Comparison of ENCODE assay signal across 2 cellular contexts in genomic region chr1:195794225-195794624, GRCh38.
TF ChIP-seq lines count a peak whose summit lies in the region.

No MANE protein-coding gene starts in this region.

TF ChIP-seq in GM23338, 12 proteins besides CTCF, POLR2A, EP300 and RAD21 (continued from another document):
- TF ChIP-seq REST (IDR thresholded peaks at IDR 0.05; ENCODE audit: unreplicated experiment): no peak
- TF ChIP-seq ZNF331 (CRISPR knock-in tag; IDR thresholded peaks at IDR 0.05; ENCODE audit: low read depth): no peak
- TF ChIP-seq EZH2 (IDR thresholded peaks at IDR 0.05; ENCODE audit: low read depth, unreplicated experiment): no peak
- TF ChIP-seq, protein P1, sequence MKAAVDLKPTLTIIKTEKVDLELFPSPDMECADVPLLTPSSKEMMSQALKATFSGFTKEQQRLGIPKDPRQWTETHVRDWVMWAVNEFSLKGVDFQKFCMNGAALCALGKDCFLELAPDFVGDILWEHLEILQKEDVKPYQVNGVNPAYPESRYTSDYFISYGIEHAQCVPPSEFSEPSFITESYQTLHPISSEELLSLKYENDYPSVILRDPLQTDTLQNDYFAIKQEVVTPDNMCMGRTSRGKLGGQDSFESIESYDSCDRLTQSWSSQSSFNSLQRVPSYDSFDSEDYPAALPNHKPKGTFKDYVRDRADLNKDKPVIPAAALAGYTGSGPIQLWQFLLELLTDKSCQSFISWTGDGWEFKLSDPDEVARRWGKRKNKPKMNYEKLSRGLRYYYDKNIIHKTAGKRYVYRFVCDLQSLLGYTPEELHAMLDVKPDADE (IDR thresholded peaks at IDR 0.05): no peak

TF ChIP-seq in H1, 55 proteins besides CTCF, POLR2A, EP300 and RAD21 (continued from another document):
- TF ChIP-seq, protein P2, sequence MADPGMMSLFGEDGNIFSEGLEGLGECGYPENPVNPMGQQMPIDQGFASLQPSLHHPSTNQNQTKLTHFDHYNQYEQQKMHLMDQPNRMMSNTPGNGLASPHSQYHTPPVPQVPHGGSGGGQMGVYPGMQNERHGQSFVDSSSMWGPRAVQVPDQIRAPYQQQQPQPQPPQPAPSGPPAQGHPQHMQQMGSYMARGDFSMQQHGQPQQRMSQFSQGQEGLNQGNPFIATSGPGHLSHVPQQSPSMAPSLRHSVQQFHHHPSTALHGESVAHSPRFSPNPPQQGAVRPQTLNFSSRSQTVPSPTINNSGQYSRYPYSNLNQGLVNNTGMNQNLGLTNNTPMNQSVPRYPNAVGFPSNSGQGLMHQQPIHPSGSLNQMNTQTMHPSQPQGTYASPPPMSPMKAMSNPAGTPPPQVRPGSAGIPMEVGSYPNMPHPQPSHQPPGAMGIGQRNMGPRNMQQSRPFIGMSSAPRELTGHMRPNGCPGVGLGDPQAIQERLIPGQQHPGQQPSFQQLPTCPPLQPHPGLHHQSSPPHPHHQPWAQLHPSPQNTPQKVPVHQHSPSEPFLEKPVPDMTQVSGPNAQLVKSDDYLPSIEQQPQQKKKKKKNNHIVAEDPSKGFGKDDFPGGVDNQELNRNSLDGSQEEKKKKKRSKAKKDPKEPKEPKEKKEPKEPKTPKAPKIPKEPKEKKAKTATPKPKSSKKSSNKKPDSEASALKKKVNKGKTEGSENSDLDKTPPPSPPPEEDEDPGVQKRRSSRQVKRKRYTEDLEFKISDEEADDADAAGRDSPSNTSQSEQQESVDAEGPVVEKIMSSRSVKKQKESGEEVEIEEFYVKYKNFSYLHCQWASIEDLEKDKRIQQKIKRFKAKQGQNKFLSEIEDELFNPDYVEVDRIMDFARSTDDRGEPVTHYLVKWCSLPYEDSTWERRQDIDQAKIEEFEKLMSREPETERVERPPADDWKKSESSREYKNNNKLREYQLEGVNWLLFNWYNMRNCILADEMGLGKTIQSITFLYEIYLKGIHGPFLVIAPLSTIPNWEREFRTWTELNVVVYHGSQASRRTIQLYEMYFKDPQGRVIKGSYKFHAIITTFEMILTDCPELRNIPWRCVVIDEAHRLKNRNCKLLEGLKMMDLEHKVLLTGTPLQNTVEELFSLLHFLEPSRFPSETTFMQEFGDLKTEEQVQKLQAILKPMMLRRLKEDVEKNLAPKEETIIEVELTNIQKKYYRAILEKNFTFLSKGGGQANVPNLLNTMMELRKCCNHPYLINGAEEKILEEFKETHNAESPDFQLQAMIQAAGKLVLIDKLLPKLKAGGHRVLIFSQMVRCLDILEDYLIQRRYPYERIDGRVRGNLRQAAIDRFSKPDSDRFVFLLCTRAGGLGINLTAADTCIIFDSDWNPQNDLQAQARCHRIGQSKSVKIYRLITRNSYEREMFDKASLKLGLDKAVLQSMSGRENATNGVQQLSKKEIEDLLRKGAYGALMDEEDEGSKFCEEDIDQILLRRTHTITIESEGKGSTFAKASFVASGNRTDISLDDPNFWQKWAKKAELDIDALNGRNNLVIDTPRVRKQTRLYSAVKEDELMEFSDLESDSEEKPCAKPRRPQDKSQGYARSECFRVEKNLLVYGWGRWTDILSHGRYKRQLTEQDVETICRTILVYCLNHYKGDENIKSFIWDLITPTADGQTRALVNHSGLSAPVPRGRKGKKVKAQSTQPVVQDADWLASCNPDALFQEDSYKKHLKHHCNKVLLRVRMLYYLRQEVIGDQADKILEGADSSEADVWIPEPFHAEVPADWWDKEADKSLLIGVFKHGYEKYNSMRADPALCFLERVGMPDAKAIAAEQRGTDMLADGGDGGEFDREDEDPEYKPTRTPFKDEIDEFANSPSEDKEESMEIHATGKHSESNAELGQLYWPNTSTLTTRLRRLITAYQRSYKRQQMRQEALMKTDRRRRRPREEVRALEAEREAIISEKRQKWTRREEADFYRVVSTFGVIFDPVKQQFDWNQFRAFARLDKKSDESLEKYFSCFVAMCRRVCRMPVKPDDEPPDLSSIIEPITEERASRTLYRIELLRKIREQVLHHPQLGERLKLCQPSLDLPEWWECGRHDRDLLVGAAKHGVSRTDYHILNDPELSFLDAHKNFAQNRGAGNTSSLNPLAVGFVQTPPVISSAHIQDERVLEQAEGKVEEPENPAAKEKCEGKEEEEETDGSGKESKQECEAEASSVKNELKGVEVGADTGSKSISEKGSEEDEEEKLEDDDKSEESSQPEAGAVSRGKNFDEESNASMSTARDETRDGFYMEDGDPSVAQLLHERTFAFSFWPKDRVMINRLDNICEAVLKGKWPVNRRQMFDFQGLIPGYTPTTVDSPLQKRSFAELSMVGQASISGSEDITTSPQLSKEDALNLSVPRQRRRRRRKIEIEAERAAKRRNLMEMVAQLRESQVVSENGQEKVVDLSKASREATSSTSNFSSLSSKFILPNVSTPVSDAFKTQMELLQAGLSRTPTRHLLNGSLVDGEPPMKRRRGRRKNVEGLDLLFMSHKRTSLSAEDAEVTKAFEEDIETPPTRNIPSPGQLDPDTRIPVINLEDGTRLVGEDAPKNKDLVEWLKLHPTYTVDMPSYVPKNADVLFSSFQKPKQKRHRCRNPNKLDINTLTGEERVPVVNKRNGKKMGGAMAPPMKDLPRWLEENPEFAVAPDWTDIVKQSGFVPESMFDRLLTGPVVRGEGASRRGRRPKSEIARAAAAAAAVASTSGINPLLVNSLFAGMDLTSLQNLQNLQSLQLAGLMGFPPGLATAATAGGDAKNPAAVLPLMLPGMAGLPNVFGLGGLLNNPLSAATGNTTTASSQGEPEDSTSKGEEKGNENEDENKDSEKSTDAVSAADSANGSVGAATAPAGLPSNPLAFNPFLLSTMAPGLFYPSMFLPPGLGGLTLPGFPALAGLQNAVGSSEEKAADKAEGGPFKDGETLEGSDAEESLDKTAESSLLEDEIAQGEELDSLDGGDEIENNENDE (IDR thresholded peaks at IDR 0.05; ENCODE audit: insufficient replicate concordance, low read length): no peak
- TF ChIP-seq GTF2F1 (IDR thresholded peaks at IDR 0.05; ENCODE audit: borderline replicate concordance, low read depth, low read length) (no peak), SIRT6 (IDR thresholded peaks at IDR 0.05; ENCODE audit: low read length) (no peak), SAP30 (IDR thresholded peaks at IDR 0.05; ENCODE audit: insufficient read depth, insufficient replicate concordance, low read length) (no peak), RXRA (IDR thresholded peaks at IDR 0.05; ENCODE audit: insufficient read depth, low read depth, low read length) (no peak), HDAC6 (IDR thresholded peaks at IDR 0.05; ENCODE audit: low read depth, low read length) (no peak), ASH2L (IDR thresholded peaks at IDR 0.05; ENCODE audit: low read length) (no peak)
